Comparison of ENCODE assay signal across 1 cellular context in the genomic region with DNA sequence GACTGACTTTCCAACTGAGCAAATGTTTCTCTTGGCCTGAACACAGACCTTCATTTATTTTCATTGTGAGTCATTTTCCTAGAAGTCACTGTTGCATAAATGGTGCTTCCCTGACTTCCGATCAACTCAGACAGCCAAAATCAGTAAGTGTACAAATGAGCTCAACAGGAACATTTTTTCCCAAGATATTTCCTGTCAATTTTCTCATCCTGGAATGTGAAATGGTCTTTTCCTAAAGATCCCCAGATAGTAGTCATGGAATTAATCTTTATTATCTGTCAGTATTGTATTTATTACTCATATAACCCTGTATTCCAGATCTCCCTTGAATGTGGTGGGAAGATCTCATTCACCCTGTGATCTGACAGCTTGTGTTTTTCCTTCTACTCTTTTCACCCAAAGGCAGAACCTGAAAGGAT.
TF ChIP-seq lines count a peak whose summit lies in the region.

No MANE protein-coding gene starts in this region.

TF ChIP-seq in SK-N-SH, 30 proteins besides CTCF, POLR2A, EP300 and RAD21 (continued from another document):
- TF ChIP-seq, protein P1, sequence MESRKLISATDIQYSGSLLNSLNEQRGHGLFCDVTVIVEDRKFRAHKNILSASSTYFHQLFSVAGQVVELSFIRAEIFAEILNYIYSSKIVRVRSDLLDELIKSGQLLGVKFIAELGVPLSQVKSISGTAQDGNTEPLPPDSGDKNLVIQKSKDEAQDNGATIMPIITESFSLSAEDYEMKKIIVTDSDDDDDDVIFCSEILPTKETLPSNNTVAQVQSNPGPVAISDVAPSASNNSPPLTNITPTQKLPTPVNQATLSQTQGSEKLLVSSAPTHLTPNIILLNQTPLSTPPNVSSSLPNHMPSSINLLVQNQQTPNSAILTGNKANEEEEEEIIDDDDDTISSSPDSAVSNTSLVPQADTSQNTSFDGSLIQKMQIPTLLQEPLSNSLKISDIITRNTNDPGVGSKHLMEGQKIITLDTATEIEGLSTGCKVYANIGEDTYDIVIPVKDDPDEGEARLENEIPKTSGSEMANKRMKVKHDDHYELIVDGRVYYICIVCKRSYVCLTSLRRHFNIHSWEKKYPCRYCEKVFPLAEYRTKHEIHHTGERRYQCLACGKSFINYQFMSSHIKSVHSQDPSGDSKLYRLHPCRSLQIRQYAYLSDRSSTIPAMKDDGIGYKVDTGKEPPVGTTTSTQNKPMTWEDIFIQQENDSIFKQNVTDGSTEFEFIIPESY (IDR thresholded peaks at IDR 0.05; ENCODE audit: borderline replicate concordance, low read depth) = no peak
